Comparison of ENCODE assay signal across 1 cellular context in the genomic region with DNA sequence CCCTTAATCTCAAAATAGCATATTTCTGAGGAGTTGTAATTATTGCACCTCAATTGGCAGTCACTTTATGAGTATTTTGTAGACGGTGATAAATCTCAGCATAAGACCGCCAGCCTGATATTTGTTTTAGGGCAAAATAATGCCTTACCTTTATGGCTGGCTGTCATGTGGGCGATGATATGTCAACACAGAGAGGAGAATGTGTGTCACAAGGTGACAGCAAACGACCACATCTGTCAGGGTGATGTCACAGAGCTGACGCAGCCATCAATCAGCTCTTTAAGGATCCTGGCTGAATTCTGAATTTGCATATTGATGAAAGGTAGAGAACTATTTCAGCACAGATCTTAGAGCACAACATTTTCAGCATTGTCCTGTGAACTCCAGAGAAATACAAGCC.
TF ChIP-seq lines count a peak whose summit lies in the region.

No MANE protein-coding gene starts in this region.

TF ChIP-seq in K562, 482 proteins besides CTCF, POLR2A, EP300 and RAD21:
- TF ChIP-seq, protein P1, sequence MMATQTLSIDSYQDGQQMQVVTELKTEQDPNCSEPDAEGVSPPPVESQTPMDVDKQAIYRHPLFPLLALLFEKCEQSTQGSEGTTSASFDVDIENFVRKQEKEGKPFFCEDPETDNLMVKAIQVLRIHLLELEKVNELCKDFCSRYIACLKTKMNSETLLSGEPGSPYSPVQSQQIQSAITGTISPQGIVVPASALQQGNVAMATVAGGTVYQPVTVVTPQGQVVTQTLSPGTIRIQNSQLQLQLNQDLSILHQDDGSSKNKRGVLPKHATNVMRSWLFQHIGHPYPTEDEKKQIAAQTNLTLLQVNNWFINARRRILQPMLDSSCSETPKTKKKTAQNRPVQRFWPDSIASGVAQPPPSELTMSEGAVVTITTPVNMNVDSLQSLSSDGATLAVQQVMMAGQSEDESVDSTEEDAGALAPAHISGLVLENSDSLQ (IDR thresholded peaks at IDR 0.05), result peak; percentile 70
- no peak for TF ChIP-seq ETS2 (tag; IDR thresholded peaks at IDR 0.05; ENCODE audit: borderline replicate concordance, poor library complexity, severe bottlenecking)
- TF ChIP-seq, protein P2, sequence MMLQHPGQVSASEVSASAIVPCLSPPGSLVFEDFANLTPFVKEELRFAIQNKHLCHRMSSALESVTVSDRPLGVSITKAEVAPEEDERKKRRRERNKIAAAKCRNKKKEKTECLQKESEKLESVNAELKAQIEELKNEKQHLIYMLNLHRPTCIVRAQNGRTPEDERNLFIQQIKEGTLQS (IDR thresholded peaks at IDR 0.05), result peak; percentile 47; the same call in 1 of the 2 replicates
- TF ChIP-seq, protein P2 (CRISPR knock-in tag; conservative IDR thresholded peaks at IDR 0.05), result no peak
- TF ChIP-seq ETV5 (CRISPR knock-in tag; IDR thresholded peaks at IDR 0.05; ENCODE audit: low read depth), result no peak
- peak; percentile 36; the same call in 1 of the 2 replicates for TF ChIP-seq CREM (IDR thresholded peaks at IDR 0.05; ENCODE audit: low read depth)
- no peak for TF ChIP-seq ATF1 (CRISPR knock-in tag; IDR thresholded peaks at IDR 0.05)
- peak; percentile 23; the same call in 1 of the 2 replicates for TF ChIP-seq ATF1 (tag; IDR thresholded peaks at IDR 0.05)
- TF ChIP-seq MEIS2 (IDR thresholded peaks at IDR 0.05; ENCODE audit: partially characterized antibody), result peak; percentile 79
- TF ChIP-seq MCM5 (IDR thresholded peaks at IDR 0.05; ENCODE audit: low read depth), result no peak
- TF ChIP-seq ZNF24 (IDR thresholded peaks at IDR 0.05), result no peak
